ENCODE assay signal across 1 cellular context in the genomic region with DNA sequence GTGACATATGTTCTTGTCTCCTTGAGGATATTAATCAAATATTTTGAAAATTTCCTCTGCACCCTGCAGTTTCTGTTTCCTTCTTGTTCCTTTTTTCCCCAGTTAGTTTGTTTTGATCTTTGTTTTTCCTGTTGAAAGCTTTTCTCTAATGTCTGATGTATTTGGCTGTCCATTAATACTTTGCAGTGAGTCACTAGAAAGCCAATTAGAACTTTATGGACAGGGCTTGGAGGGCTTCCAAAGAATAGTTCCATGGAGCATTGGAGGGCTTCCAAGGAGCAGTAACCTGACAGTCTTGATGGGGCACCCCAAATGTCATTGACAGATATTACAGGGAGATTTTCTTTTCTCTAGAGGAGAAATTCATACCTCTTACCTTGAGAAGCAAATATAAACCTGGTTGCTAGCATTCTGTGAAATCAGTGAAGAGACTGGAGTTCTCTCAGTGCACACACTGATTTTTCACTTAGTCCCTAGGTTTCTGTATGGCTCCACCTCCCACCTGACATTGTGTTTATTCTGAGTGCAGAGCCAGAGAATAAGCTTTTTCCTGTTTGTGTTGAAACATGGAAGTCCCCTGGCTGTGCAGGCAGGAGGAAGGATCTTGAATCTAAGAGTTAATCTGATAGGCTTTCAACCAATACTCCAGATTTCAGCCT.
TF ChIP-seq lines count a peak whose summit lies in the region.

No MANE protein-coding gene starts in this region.

TF ChIP-seq in HCT116, 20 proteins besides CTCF, POLR2A, EP300 and RAD21 (continued from another document):
- TF ChIP-seq, protein P1, sequence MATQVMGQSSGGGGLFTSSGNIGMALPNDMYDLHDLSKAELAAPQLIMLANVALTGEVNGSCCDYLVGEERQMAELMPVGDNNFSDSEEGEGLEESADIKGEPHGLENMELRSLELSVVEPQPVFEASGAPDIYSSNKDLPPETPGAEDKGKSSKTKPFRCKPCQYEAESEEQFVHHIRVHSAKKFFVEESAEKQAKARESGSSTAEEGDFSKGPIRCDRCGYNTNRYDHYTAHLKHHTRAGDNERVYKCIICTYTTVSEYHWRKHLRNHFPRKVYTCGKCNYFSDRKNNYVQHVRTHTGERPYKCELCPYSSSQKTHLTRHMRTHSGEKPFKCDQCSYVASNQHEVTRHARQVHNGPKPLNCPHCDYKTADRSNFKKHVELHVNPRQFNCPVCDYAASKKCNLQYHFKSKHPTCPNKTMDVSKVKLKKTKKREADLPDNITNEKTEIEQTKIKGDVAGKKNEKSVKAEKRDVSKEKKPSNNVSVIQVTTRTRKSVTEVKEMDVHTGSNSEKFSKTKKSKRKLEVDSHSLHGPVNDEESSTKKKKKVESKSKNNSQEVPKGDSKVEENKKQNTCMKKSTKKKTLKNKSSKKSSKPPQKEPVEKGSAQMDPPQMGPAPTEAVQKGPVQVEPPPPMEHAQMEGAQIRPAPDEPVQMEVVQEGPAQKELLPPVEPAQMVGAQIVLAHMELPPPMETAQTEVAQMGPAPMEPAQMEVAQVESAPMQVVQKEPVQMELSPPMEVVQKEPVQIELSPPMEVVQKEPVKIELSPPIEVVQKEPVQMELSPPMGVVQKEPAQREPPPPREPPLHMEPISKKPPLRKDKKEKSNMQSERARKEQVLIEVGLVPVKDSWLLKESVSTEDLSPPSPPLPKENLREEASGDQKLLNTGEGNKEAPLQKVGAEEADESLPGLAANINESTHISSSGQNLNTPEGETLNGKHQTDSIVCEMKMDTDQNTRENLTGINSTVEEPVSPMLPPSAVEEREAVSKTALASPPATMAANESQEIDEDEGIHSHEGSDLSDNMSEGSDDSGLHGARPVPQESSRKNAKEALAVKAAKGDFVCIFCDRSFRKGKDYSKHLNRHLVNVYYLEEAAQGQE (IDR thresholded peaks at IDR 0.05; ENCODE audit: low read depth): no peak
- TF ChIP-seq EZH2 (IDR thresholded peaks at IDR 0.05) (no peak), YY1 (IDR thresholded peaks at IDR 0.05; ENCODE audit: extremely low read depth, insufficient replicate concordance, low read depth, low read length) (no peak), POLR2AphosphoS5 (IDR thresholded peaks at IDR 0.05; ENCODE audit: low read depth, low read length) (0 out of 2 replicates have a peak, but pooled peaks have one; percentile 21), CEBPB (IDR thresholded peaks at IDR 0.05; ENCODE audit: low read depth) (peak; percentile 28; the same call in 1 of the 2 replicates), CBX3 (IDR thresholded peaks at IDR 0.05; ENCODE audit: low read depth) (0 out of 2 replicates have a peak, but pooled peaks have one; percentile 27), EGR1 (IDR thresholded peaks at IDR 0.05; ENCODE audit: low read depth) (no peak), TCF7L2 (IDR thresholded peaks at IDR 0.05; ENCODE audit: borderline replicate concordance, extremely low read depth, insufficient read depth, insufficient read length) (peak; percentile 74), SRF (IDR thresholded peaks at IDR 0.05; ENCODE audit: low read depth) (no peak), JUND (IDR thresholded peaks at IDR 0.05) (peak; percentile 76), ZFX (IDR thresholded peaks at IDR 0.05) (no peak), SP1 (IDR thresholded peaks at IDR 0.05; ENCODE audit: low read depth) (peak; percentile 73), SIN3A (IDR thresholded peaks at IDR 0.05; ENCODE audit: low read depth) (no peak; the same call in 1 of the 2 replicates), ZNF274 (IDR thresholded peaks at IDR 0.05; ENCODE audit: low read depth, low read length) (no peak), EZH2phosphoT487 (IDR thresholded peaks at IDR 0.05; ENCODE audit: borderline replicate concordance) (no peak), ELF1 (IDR thresholded peaks at IDR 0.05; ENCODE audit: borderline replicate concordance, low read depth) (no peak)
- TF ChIP-seq, protein P2, sequence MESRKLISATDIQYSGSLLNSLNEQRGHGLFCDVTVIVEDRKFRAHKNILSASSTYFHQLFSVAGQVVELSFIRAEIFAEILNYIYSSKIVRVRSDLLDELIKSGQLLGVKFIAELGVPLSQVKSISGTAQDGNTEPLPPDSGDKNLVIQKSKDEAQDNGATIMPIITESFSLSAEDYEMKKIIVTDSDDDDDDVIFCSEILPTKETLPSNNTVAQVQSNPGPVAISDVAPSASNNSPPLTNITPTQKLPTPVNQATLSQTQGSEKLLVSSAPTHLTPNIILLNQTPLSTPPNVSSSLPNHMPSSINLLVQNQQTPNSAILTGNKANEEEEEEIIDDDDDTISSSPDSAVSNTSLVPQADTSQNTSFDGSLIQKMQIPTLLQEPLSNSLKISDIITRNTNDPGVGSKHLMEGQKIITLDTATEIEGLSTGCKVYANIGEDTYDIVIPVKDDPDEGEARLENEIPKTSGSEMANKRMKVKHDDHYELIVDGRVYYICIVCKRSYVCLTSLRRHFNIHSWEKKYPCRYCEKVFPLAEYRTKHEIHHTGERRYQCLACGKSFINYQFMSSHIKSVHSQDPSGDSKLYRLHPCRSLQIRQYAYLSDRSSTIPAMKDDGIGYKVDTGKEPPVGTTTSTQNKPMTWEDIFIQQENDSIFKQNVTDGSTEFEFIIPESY (IDR thresholded peaks at IDR 0.05; ENCODE audit: extremely low read depth, insufficient replicate concordance, low read length): no peak
- TF ChIP-seq, protein P3, sequence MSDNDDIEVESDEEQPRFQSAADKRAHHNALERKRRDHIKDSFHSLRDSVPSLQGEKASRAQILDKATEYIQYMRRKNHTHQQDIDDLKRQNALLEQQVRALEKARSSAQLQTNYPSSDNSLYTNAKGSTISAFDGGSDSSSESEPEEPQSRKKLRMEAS (IDR thresholded peaks at IDR 0.05): 0 out of 2 replicates have a peak, but pooled peaks have one; percentile 8
- TF ChIP-seq, protein P4, sequence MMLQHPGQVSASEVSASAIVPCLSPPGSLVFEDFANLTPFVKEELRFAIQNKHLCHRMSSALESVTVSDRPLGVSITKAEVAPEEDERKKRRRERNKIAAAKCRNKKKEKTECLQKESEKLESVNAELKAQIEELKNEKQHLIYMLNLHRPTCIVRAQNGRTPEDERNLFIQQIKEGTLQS (IDR thresholded peaks at IDR 0.05): no peak
TF ChIP-seq in HCT116: peak in this region for 8.
